27 cellular contexts compared by ENCODE assay signal in the genomic region with DNA sequence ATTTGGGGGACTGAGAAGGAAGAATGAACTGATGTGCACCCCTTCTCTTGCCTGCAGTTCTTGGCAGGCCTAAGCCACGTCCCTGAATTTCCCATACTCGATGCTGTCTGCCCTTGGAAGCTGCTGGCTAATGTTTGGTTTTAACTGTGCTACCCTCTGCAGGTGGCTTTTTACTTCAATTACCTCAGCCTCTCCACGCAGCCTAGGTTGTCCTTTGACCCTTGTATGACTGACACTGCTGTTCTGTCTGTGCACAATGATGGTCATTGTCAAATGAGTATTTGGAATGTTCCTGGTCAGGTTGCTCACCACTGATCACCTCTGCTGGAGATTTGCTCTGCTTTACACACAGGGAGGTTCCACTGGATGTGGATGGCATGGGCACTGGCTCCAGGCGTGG.
"Had no signal": no experiment of that assay in that cellular context is flagged by ENCODE, and none has a peak within 500 bp of the region (broad histone marks: within the 10 kb centered on the region; RNA-seq: fewer than 3 reads in every experiment).

No MANE protein-coding gene starts in this region.

- H3K4me3 Mint-ChIP-seq: dendritic cell treated with granulocyte-macrophage colony-stimulating factor and Interleukin-4, amounts not matched to agents 40 ng/mL and 50 ng/mL, for 4 days; endodermal cell; naive thymus-derived CD8-positive, alpha-beta T cell; nephron progenitor cell; stimulated activated naive B cell treated with anti-CD40 and anti-IgM and Interleukin-4, amounts not matched to agents 10 μg/mL and 1 μg/mL and 100 μg/mL, for 72 hours; stimulated activated naive CD8-positive, alpha-beta T cell treated with anti-CD3 and anti-CD28 coated beads, Interleukin-15, Interleukin-2, amounts not matched to agents 100 ng/mL and 50 ng/mL, for 24 hours had no signal

- H3K27ac Mint-ChIP-seq: dendritic cell treated with granulocyte-macrophage colony-stimulating factor and Interleukin-4, amounts not matched to agents 40 ng/mL and 50 ng/mL, for 4 days; endodermal cell; naive thymus-derived CD8-positive, alpha-beta T cell; nephron progenitor cell; stimulated activated naive B cell treated with anti-CD40 and anti-IgM and Interleukin-4, amounts not matched to agents 10 μg/mL and 1 μg/mL and 100 μg/mL, for 72 hours; stimulated activated naive CD8-positive, alpha-beta T cell treated with anti-CD3 and anti-CD28 coated beads, Interleukin-15, Interleukin-2, amounts not matched to agents 100 ng/mL and 50 ng/mL, for 24 hours had no signal

- H3K27me3 Mint-ChIP-seq: dendritic cell treated with granulocyte-macrophage colony-stimulating factor and Interleukin-4, amounts not matched to agents 40 ng/mL and 50 ng/mL, for 4 days had no signal

- DNase-seq: colonic mucosa; effector CD8-positive, alpha-beta T cell; endodermal cell; foreskin fibroblast; heart left ventricle; hippocampal formation; kidney glomerular epithelial cell; left ventricle myocardium superior; lower lobe of right lung; naive thymus-derived CD8-positive, alpha-beta T cell; nephron progenitor cell; nucleus accumbens; sigmoid colon; spleen; stimulated activated CD4-positive, alpha-beta T cell treated with anti-CD3 and anti-CD28 coated beads, Interleukin-2, amount 100 ng/mL, for 48 hours; stimulated activated naive B cell treated with anti-CD40 and anti-IgM and Interleukin-4, amounts not matched to agents 10 μg/mL and 1 μg/mL and 100 μg/mL, for 72 hours; upper lobe of right lung; uterus had no signal

- H3K36me3 Mint-ChIP-seq: naive thymus-derived CD8-positive, alpha-beta T cell; stimulated activated naive B cell treated with anti-CD40 and anti-IgM and Interleukin-4, amounts not matched to agents 10 μg/mL and 1 μg/mL and 100 μg/mL, for 72 hours had no signal

- H3K4me1 Mint-ChIP-seq: nephron progenitor cell; stimulated activated naive B cell treated with anti-CD40 and anti-IgM and Interleukin-4, amounts not matched to agents 10 μg/mL and 1 μg/mL and 100 μg/mL, for 72 hours had no signal

- H3K27me3 ChIP-seq: colonic mucosa, right atrium auricular region, sigmoid colon, tibial nerve, upper lobe of right lung, uterus had no signal

- H3K9me3 Mint-ChIP-seq: dendritic cell treated with granulocyte-macrophage colony-stimulating factor and Interleukin-4, amounts not matched to agents 40 ng/mL and 50 ng/mL, for 4 days; endodermal cell; naive thymus-derived CD8-positive, alpha-beta T cell; nephron progenitor cell; stimulated activated naive B cell treated with anti-CD40 and anti-IgM and Interleukin-4, amounts not matched to agents 10 μg/mL and 1 μg/mL and 100 μg/mL, for 72 hours; stimulated activated naive CD8-positive, alpha-beta T cell treated with anti-CD3 and anti-CD28 coated beads, Interleukin-15, Interleukin-2, amounts not matched to agents 100 ng/mL and 50 ng/mL, for 24 hours had no signal

- ATAC-seq: esophagus mucosa; gastroesophageal sphincter; heart left ventricle; left ventricle myocardium superior; lower lobe of right lung; naive thymus-derived CD8-positive, alpha-beta T cell; stimulated activated naive B cell treated with anti-CD40 and anti-IgM and Interleukin-4, amounts not matched to agents 10 μg/mL and 1 μg/mL and 100 μg/mL, for 72 hours; upper lobe of right lung had no signal

- H3K27ac ChIP-seq: colonic mucosa, epithelial cell of prostate, gastroesophageal sphincter, heart left ventricle, lower lobe of right lung, prostate gland, right atrium auricular region, sigmoid colon, spleen, thoracic aorta, tibial nerve, upper lobe of right lung, uterus had no signal

- H3K4me1 ChIP-seq: colonic mucosa, gastroesophageal sphincter, heart left ventricle, lower lobe of right lung, prostate gland, right atrium auricular region, sigmoid colon, spleen, tibial nerve, upper lobe of right lung, uterus had no signal

- H3K36me3 ChIP-seq: colonic mucosa, gastroesophageal sphincter, heart left ventricle, lower lobe of right lung, prostate gland, right atrium auricular region, sigmoid colon, spleen, thoracic aorta, tibial nerve, upper lobe of right lung, uterus had no signal

- H3K4me3 ChIP-seq: colonic mucosa, gastroesophageal sphincter, heart left ventricle, lower lobe of right lung, prostate gland, right atrium auricular region, sigmoid colon, spleen, thoracic aorta, tibial nerve, upper lobe of right lung, uterus had no signal
